Comparison of ENCODE assay signal across 18 cellular contexts in genomic region chr1:184464757-184465156, GRCh38.
A peak's percentile ranks its signal among the peaks of the same experiment; 100 is the strongest.
DNase-seq lines count a peak whose midpoint lies in the region; ATAC-seq and TF ChIP-seq lines count a peak whose summit lies in the region.
"Had no signal": no experiment of that assay in that cellular context is flagged by ENCODE, and none has a peak within 500 bp of the region (broad histone marks: within the 10 kb centered on the region; RNA-seq: fewer than 3 reads in every experiment).

No MANE protein-coding gene starts in this region.

- peaks cover 38% of the 10 kb centered on the region for H3K4me1 Mint-ChIP-seq in WTC11
- H3K4me1 Mint-ChIP-seq: CD4-positive, alpha-beta memory T cell; CD4-positive, CD25-positive, alpha-beta regulatory T cell had no signal

- no peaks in the 10 kb centered on the region for H3K36me3 Mint-ChIP-seq in WTC11
- H3K36me3 Mint-ChIP-seq: CD14-positive monocyte; CD4-positive, alpha-beta memory T cell; CD4-positive, CD25-positive, alpha-beta regulatory T cell; CD8-positive, alpha-beta memory T cell had no signal

- H3K4me3 Mint-ChIP-seq in WTC11 = no peak overlapping the region
- H3K4me3 Mint-ChIP-seq: CD14-positive monocyte; CD4-positive, alpha-beta memory T cell; CD4-positive, CD25-positive, alpha-beta regulatory T cell; CD8-positive, alpha-beta memory T cell had no signal

- H3K9me3 Mint-ChIP-seq in WTC11 = no peaks in the 10 kb centered on the region
- H3K9me3 Mint-ChIP-seq: CD4-positive, CD25-positive, alpha-beta regulatory T cell; CD8-positive, alpha-beta memory T cell had no signal

- H3K4me1 ChIP-seq in HEK293 (ENCODE audit: control insufficient read depth, insufficient read depth, low read length) (no peaks in the 10 kb centered on the region), psoas muscle (peaks cover 41% of the 10 kb centered on the region)

- H3K27ac ChIP-seq in HEK293 (ENCODE audit: extremely low read depth, low read depth, low read length) (no peak overlapping the region), psoas muscle (peak overlapping the region; percentile 46)
- H3K27ac ChIP-seq: BLaER1 had no signal

- no peak overlapping the region for H3K4me3 ChIP-seq in HEK293 (ENCODE audit: low read depth, low read length)
- H3K4me3 ChIP-seq in psoas muscle = no peak overlapping the region
- H3K4me3 ChIP-seq: BLaER1 had no signal

- CTCF ChIA-PET in HEK293 (lab: Yijun Ruan, JAX) (no interaction called here), WTC11 (lab: Charles Lee) (interaction anchor here (1.0 to 2.5 kb wide), 6 partner anchors 9 to 199 kb away, joined by 3 to 16 read pairs (median 6); partner anchors contain the start of gene C1orf21)

- intact Hi-C loops in psoas muscle (cut with DNase I) = no loop called here

- H3K27me3 ChIP-seq in psoas muscle (ENCODE audit: insufficient read depth in 3 of 3, low read length in 2 of 3) = no peaks in the 10 kb centered on the region
- H3K27me3 ChIP-seq: BE2C, BLaER1 had no signal

- H3K27me3 Mint-ChIP-seq in WTC11 (ENCODE audit: low read depth) = no peaks in the 10 kb centered on the region

- H3K36me3 ChIP-seq in HEK293 (ENCODE audit: control insufficient read depth in 2 of 2, insufficient read depth in 1 of 2, low read length in 2 of 2) (no peaks in the 10 kb centered on the region), psoas muscle (ENCODE audit: insufficient read depth in 1 of 2, low read depth in 1 of 2) (no peaks in the 10 kb centered on the region)
- H3K36me3 ChIP-seq: BE2C, BLaER1 had no signal

- ATAC-seq in WTC11 = no peak
- no peak for ATAC-seq in psoas muscle
- no peak for ATAC-seq in esophagus mucosa

- TF ChIP-seq CTCF in HEK293 (tag by site-specific recombination; IDR thresholded peaks at IDR 0.05) (no peak), WTC11 (IDR thresholded peaks at IDR 0.05) (no peak), psoas muscle (IDR thresholded peaks at IDR 0.05) (no peak)

- 79 to 93% (median 89%) methylated on average over 4 of the region's 4 CpGs for WGBS in psoas muscle, 3 donors

- POLR2A ChIA-PET in HEK293 (lab: Yijun Ruan, JAX) (no interaction called here), WTC11 (lab: Charles Lee) (interaction anchor here (0.6 kb wide), 1 partner anchor 65 kb away, joined by 6 read pairs; no protein-coding TSS in a partner anchor)

- H3K9me3 ChIP-seq in HEK293 (ENCODE audit: control insufficient read depth, insufficient read depth, low read depth, low read length) (no peaks in the 10 kb centered on the region), psoas muscle (no peaks in the 10 kb centered on the region)
- H3K9me3 ChIP-seq: BE2C, BLaER1 had no signal

- H3K27ac Mint-ChIP-seq in WTC11 = no peak overlapping the region
- H3K27ac Mint-ChIP-seq: CD14-positive monocyte; CD4-positive, alpha-beta memory T cell; CD4-positive, CD25-positive, alpha-beta regulatory T cell; CD8-positive, alpha-beta memory T cell had no signal

- DNase-seq in WTC11 (ENCODE audit: low spot score) (no peak), psoas muscle (no peak), DMS 273 treated with DMSO at 0.1 percent for 48 hours (lab: John Stamatoyannopoulos, UW) (no peak)
- DNase-seq in activated CD8-positive, alpha-beta memory T cell treated with anti-CD3 and anti-CD28 coated beads, Interleukin-2, amount 50 U/mL, for 48 hours = no peak
- DNase-seq: 8988T; ACHN; BE2C; C1 segment of cervical spinal cord; CD4-positive, alpha-beta memory T cell; CD4-positive, CD25-positive, alpha-beta regulatory T cell; CD8-positive, alpha-beta memory T cell; COR-L47; DMS79 treated with DMSO at 0.1 percent for 48 hours; GF-D8 had no signal

TF ChIP-seq in HEK293, 187 proteins besides CTCF, POLR2A, EP300 and RAD21:
- no peak for TF ChIP-seq ZNF621 (tag by site-specific recombination; IDR thresholded peaks at IDR 0.05)
- TF ChIP-seq PBX3 (CRISPR knock-in tag; IDR thresholded peaks at IDR 0.05) = no peak
- TF ChIP-seq ZNF596 (tag by site-specific recombination; IDR thresholded peaks at IDR 0.05) = peak; percentile 51; the same call in 1 of the 2 replicates
- TF ChIP-seq ZNF510 (tag by site-specific recombination; IDR thresholded peaks at IDR 0.05; ENCODE audit: insufficient replicate concordance) = no peak

TF ChIP-seq in WTC11, 78 proteins besides CTCF, POLR2A, EP300 and RAD21:
- TF ChIP-seq RORB (CRISPR knock-in tag; IDR thresholded peaks at IDR 0.05) (no peak), HMGA2 (CRISPR knock-in tag; IDR thresholded peaks at IDR 0.05) (no peak), FOXJ3 (CRISPR knock-in tag; IDR thresholded peaks at IDR 0.05; ENCODE audit: borderline replicate concordance) (no peak), ZNF121 (CRISPR knock-in tag; IDR thresholded peaks at IDR 0.05) (peak; percentile 52; the same call in 1 of the 2 replicates), MXD4 (CRISPR knock-in tag; IDR thresholded peaks at IDR 0.05; ENCODE audit: borderline replicate concordance) (no peak), ZSCAN18 (CRISPR knock-in tag; IDR thresholded peaks at IDR 0.05) (no peak), RELA (CRISPR knock-in tag; IDR thresholded peaks at IDR 0.05; ENCODE audit: borderline replicate concordance) (no peak), ZMAT4 (CRISPR knock-in tag; IDR thresholded peaks at IDR 0.05) (no peak)

Comparison
In these comparisons a context has a peak if more than half of its experiments do, and no peak if none do; other contexts are left out.
1. Of the 8 proteins assayed by ChIP-seq in both HEK293 and WTC11: peak only in HEK293: none; only in WTC11: ZNF121; in both: none; in neither: 7.